In the genomic region with DNA sequence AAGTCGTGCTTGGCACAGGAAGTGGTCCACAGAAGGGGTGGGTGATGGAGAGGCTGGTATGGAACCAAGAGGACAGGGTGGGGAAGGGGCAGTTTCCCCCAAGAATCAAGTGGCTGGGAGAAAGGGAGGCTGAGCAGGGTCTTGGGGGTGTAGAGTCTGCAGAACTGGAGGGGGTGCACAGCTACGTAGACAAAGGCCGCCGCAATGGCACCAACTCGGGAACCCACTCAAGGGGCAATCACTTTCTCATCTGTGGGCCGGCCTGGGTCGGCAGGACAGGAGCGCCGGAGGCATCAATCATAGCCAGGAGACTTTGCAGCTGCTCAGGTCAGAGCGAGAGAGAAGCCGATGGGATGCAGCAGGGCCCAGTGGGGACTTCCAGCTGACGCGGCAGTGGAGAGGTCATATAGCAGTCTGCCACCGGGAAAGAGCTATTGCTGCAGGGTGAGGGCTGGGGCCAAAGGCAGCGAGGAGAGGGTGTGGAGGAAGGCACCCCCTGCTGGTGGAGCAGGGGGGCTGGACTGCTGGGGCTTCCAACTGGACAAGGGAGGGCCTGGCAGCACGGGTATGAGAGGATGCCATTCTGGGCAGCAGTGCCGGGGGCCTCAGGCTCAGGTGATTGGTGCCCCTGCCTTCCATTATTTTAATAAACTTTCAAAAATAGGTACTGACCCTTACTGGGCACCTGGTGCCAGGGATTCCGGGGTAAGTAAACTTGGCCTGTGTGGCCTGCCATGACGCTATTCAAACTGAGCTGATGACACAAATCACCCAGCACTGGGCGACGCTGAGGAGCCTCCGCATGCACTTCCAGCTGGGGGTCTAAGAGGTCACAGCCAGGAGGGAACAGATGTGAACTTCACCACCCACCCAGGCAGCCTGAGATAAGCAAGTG, we compare ENCODE assay signal across 7 cellular contexts. TPM values are rescaled to one million over a fixed set of nuclear protein-coding genes. Genes with fewer than 3 reads are reported as not detected.
DNase-seq lines count a peak whose midpoint lies in the region; ATAC-seq and TF ChIP-seq lines count a peak whose summit lies in the region.

No MANE protein-coding gene starts in this region.

- peak overlapping the region; percentile 90 for H3K18ac ChIP-seq in IMR-90 (ENCODE audit: low read depth, low read length)

- H3K4me1 Mint-ChIP-seq in WTC11, result peaks cover 21% of the 10 kb centered on the region
- H3K4me1 Mint-ChIP-seq in natural killer cell treated with Interleukin-12 subunit alpha and Interleukin-12 subunit beta and Interleukin-15 and Interleukin-18, amount 100 ng/mL, for 72 hours (ENCODE audit: low read depth in 2 of 2), result peaks cover 11 to 17% of the 10 kb centered on the region in 2 donors

- peak; percentile 95 for TF ChIP-seq RAD21 in IMR-90 (IDR thresholded peaks at IDR 0.05; ENCODE audit: low read length)

- no peaks in the 10 kb centered on the region for H3K27me3 Mint-ChIP-seq in WTC11 (ENCODE audit: low read depth)
- H3K27me3 Mint-ChIP-seq in natural killer cell treated with Interleukin-12 subunit alpha and Interleukin-12 subunit beta and Interleukin-15 and Interleukin-18, amount 100 ng/mL, for 72 hours, result no peaks in the 10 kb centered on the region

- ATAC-seq in IMR-90 (ENCODE audit: low read depth), result peak; percentile 66
- ATAC-seq in WTC11, result peak; percentile 84
- ATAC-seq in natural killer cell treated with Interleukin-12 subunit alpha and Interleukin-12 subunit beta and Interleukin-15 and Interleukin-18, amount 100 ng/mL, for 72 hours, result no peak
- no peak for ATAC-seq in GM21390 (IDR thresholded peaks at IDR 0.05; ENCODE audit: unreplicated experiment)

- no TSS peak for BruUV-seq in IMR-90 (replicated peaks; lab: Mats Ljungman, UMichigan)

- peak overlapping the region; percentile 94 for H2AK9ac ChIP-seq in IMR-90 (replicated peaks; ENCODE audit: low read depth, low read length, poor library complexity)

- H3K79me1 ChIP-seq in IMR-90 (ENCODE audit: low read depth in 1 of 2, low read length in 2 of 2), result peaks cover 0 to 65% of the 10 kb centered on the region in 2 experiments; a peak in 2 of 4 replicates

- DNase-seq in ELR (ENCODE audit: low read depth) (peak; percentile 74), IMR-90 (peak; percentile 93), WTC11 (ENCODE audit: low spot score) (peak; percentile 73), esophagus muscularis mucosa (ENCODE audit: extremely low spot score) (no peak), NCI-H146 (lab: John Stamatoyannopoulos, UW) (no peak)
- DNase-seq in natural killer cell treated with Interleukin-12 subunit alpha and Interleukin-12 subunit beta and Interleukin-15 and Interleukin-18, amount 100 ng/mL, for 72 hours (ENCODE audit: low spot score), result no peak

- H3K27ac ChIP-seq in IMR-90 (ENCODE audit: insufficient read depth, low read length) (peak overlapping the region; percentile 95), esophagus muscularis mucosa (replicated peaks in 1 of 4) (peak overlapping the region; percentile 92 to 96 (median 93))

- peak overlapping the region; percentile 89 for H2BK20ac ChIP-seq in IMR-90 (ENCODE audit: low read depth, low read length)

- in situ Hi-C loops in IMR-90 (cut with MboI; ENCODE audit: low sequenced_read_pairs), result loop anchor here (5.0 kb wide), 1 partner anchor 51 kb away; a partner anchor contains a TSS

- WGBS in IMR-90 (ENCODE audit: extremely low coverage in 2 of 2, insufficient read length in 1 of 2), 2 experiments, result 6% methylated on average over 2 of the region's 22 CpGs; no CpG with 5 or more reads in 1 of the 2 experiments
- 50% methylated on average over 19 of the region's 22 CpGs for WGBS in esophagus muscularis mucosa

- H2BK15ac ChIP-seq in IMR-90 (ENCODE audit: low read depth, low read length), result peak overlapping the region; percentile 71; the same call in 1 of the 3 replicates

- H4K91ac ChIP-seq in IMR-90 (ENCODE audit: insufficient read depth, low read depth, low read length), result peak overlapping the region; percentile 92

- H4K20me1 ChIP-seq in IMR-90 (ENCODE audit: insufficient read depth, low read length), result no peaks in the 10 kb centered on the region

- H3K4me2 ChIP-seq in IMR-90 (ENCODE audit: low read depth, low read length), result peak overlapping the region; percentile 38

- H3K9ac ChIP-seq in IMR-90 (ENCODE audit: low read depth, low read length), result peak overlapping the region; percentile 25; the same call in 1 of the 2 replicates

- TF ChIP-seq POLR2A in IMR-90 (IDR thresholded peaks at IDR 0.05; ENCODE audit: low read depth, low read length) (peak; percentile 63), esophagus muscularis mucosa (IDR thresholded peaks at IDR 0.05; ENCODE audit: low read depth) (no peak)

- no peaks in the 10 kb centered on the region for H3K27me3 ChIP-seq in IMR-90 (ENCODE audit: control insufficient read depth, insufficient read depth, low read length)
- H3K27me3 ChIP-seq in esophagus muscularis mucosa, result no peaks in the 10 kb centered on the region

- POLR2A ChIA-PET in IMR-90 (lab: Charles Lee; ENCODE audit: unreplicated experiment) (interaction anchor here (0.6 to 1.3 kb wide), 4 partner anchors 12 to 300 kb away, joined by 3 to 7 read pairs (median 3); no protein-coding TSS in a partner anchor), WTC11 (lab: Charles Lee) (interaction anchor here (1.0 to 1.2 kb wide), 2 partner anchors 12 to 51 kb away, joined by 3 to 4 read pairs; no protein-coding TSS in a partner anchor)

- H3K4me3 ChIP-seq in IMR-90 (ENCODE audit: insufficient read depth, low read depth, low read length), result no peak overlapping the region
- peak overlapping the region in 1 of 4 donors; percentile 10 for H3K4me3 ChIP-seq in esophagus muscularis mucosa

- TF ChIP-seq CTCF in IMR-90 (conservative IDR thresholded peaks at IDR 0.05; ENCODE audit: low read depth, low read length) (peak; percentile 93), WTC11 (IDR thresholded peaks at IDR 0.05) (peak; percentile 46), esophagus muscularis mucosa (IDR thresholded peaks at IDR 0.05) (peak; percentile 87 to 92 (median 88))

- H4K8ac ChIP-seq in IMR-90 (ENCODE audit: low read depth in 2 of 2, low read length in 2 of 2), result peak overlapping the region; percentile 30 to 89

- peaks cover 5% of the 10 kb centered on the region for H3K9me3 Mint-ChIP-seq in WTC11
- no peaks in the 10 kb centered on the region for H3K9me3 Mint-ChIP-seq in natural killer cell treated with Interleukin-12 subunit alpha and Interleukin-12 subunit beta and Interleukin-15 and Interleukin-18, amount 100 ng/mL, for 72 hours

- H3K36me3 ChIP-seq in IMR-90 (ENCODE audit: control insufficient read depth, insufficient read depth, low read length), result 0 out of 2 replicates have a peak, but pooled peaks cover 1% of the 10 kb centered on the region
- H3K36me3 ChIP-seq in esophagus muscularis mucosa, result peaks cover 0 to 27% (median 21%) of the 10 kb centered on the region in 4 donors

- H3K9me3 ChIP-seq in IMR-90 (ENCODE audit: control insufficient read depth, insufficient read depth, low read length), result no peaks in the 10 kb centered on the region
- no peaks in the 10 kb centered on the region for H3K9me3 ChIP-seq in esophagus muscularis mucosa

- no peak overlapping the region for H3K4me3 Mint-ChIP-seq in WTC11
- peak overlapping the region; percentile 55 for H3K4me3 Mint-ChIP-seq in natural killer cell treated with Interleukin-12 subunit alpha and Interleukin-12 subunit beta and Interleukin-15 and Interleukin-18, amount 100 ng/mL, for 72 hours

- H3K4ac ChIP-seq in IMR-90 (ENCODE audit: low read depth, low read length), result peak overlapping the region; percentile 95

- H3K36me3 Mint-ChIP-seq in WTC11, result peaks cover 9% of the 10 kb centered on the region
- peaks cover 1% of the 10 kb centered on the region for H3K36me3 Mint-ChIP-seq in natural killer cell treated with Interleukin-12 subunit alpha and Interleukin-12 subunit beta and Interleukin-15 and Interleukin-18, amount 100 ng/mL, for 72 hours

- H3K56ac ChIP-seq in IMR-90 (ENCODE audit: extremely low read depth, insufficient read depth, low read length), result peak overlapping the region; percentile 19; the same call in 1 of the 2 replicates

- H3K9me1 ChIP-seq in IMR-90 (ENCODE audit: insufficient read depth, low read length), result peaks cover 43% of the 10 kb centered on the region

- peak overlapping the region; percentile 84 for H3K23ac ChIP-seq in IMR-90 (ENCODE audit: low read depth, low read length)

- H2BK120ac ChIP-seq in IMR-90 (ENCODE audit: low read depth, low read length), result peak overlapping the region; percentile 96

- peak overlapping the region; percentile 90 for H3K14ac ChIP-seq in IMR-90 (replicated peaks; ENCODE audit: low read depth, low read length)

- no peak for TF ChIP-seq EP300 in esophagus muscularis mucosa (IDR thresholded peaks at IDR 0.05)

- intact Hi-C loops in IMR-90 (cut with micrococcal nuclease) (loop anchor here (1.0 to 2.0 kb wide), 3 partner anchors 32 to 53 kb away; no protein-coding TSS in a partner anchor), esophagus muscularis mucosa (cut with DNase I) (loop anchor here (1.0 kb wide), 1 partner anchor 58 kb away; no protein-coding TSS in a partner anchor)

- H3K4me1 ChIP-seq in IMR-90 (ENCODE audit: control insufficient read depth, insufficient read depth, low read length) (peaks cover 58% of the 10 kb centered on the region), esophagus muscularis mucosa (peaks cover 29 to 65% (median 58%) of the 10 kb centered on the region in 4 donors)

- H2AFZ ChIP-seq in IMR-90 (replicated peaks; ENCODE audit: low read length, poor library complexity), result peak overlapping the region; percentile 69

- peak overlapping the region; percentile 49; the same call in 1 of the 2 replicates for H3K27ac Mint-ChIP-seq in WTC11
- H3K27ac Mint-ChIP-seq in natural killer cell treated with Interleukin-12 subunit alpha and Interleukin-12 subunit beta and Interleukin-15 and Interleukin-18, amount 100 ng/mL, for 72 hours, result peak overlapping the region; percentile 71 to 80

- H2BK5ac ChIP-seq in IMR-90 (ENCODE audit: low read depth, low read length, poor library complexity, severe bottlenecking), result peak overlapping the region; percentile 94

- CTCF ChIA-PET in IMR-90 (lab: Yijun Ruan, JAX) (interaction anchor here (0.6 to 2.3 kb wide), 12 partner anchors 8 to 185 kb away, joined by 3 to 12 read pairs (median 3); no protein-coding TSS in a partner anchor), WTC11 (lab: Charles Lee) (interaction anchor here (0.6 to 3.0 kb wide), 29 partner anchors 8 to 85 kb away, joined by 3 to 91 read pairs (median 5); a partner anchor contains a TSS)

- peak overlapping the region; percentile 96 for H2AK5ac ChIP-seq in IMR-90 (ENCODE audit: low read depth, low read length)

- dilution Hi-C loops in IMR-90 (cut with HindIII; ENCODE audit: low sequenced_read_pairs, unreplicated experiment), result no loop called here

- peak overlapping the region; percentile 86 for H4K5ac ChIP-seq in IMR-90 (ENCODE audit: low read depth, low read length)

RNA-seq across cellular contexts. Expression of a gene that starts 52.5 kb away (rescaled TPM):
- total RNA-seq in IMR-90 (2012; rRNA removed) (8.9 and 9.1 TPM in 2 replicates), WTC11 (2021) (28.3 to 34.9 TPM (median 31.2 TPM) in 3 replicates), esophagus muscularis mucosa (100 to 1,000 TPM in 2 of 4 donors, 10 to 100 TPM in 2; 74.9 to 238 (median 130) TPM)
- 86.2 and 108 TPM in 2 replicates for polyA plus RNA-seq in IMR-90 (2012; rRNA removed)
- 69.9 and 88.4 TPM in 2 replicates for polyA plus RNA-seq in IMR-90 (2012; cell fraction: cytosol; rRNA removed)
- 148 and 251 TPM in 2 replicates for polyA plus RNA-seq in IMR-90 (2012; cell fraction: nucleus; rRNA removed; ENCODE audit: low replicate concordance)
- total RNA-seq in natural killer cell treated with Interleukin-12 subunit alpha and Interleukin-12 subunit beta and Interleukin-15 and Interleukin-18, amount 100 ng/mL, for 72 hours, result 1 to 10 TPM in 1 of 2 donors, under 1 TPM in 1; 0.70 to 1.5 TPM

Comparison
In these comparisons a context has a peak if more than half of its experiments do, and no peak if none do; other contexts are left out.
1. DNase-seq: peak in ELR (single experiment), IMR-90 (single experiment) and WTC11 (single experiment); none in esophagus muscularis mucosa (single experiment), natural killer cell treated with Interleukin-12 subunit alpha and Interleukin-12 subunit beta and Interleukin-15 and Interleukin-18, amount 100 ng/mL, for 72 hours (single experiment) and NCI-H146 (single experiment).
2. ATAC-seq: peak in IMR-90 (single experiment) and WTC11 (single experiment); none in natural killer cell treated with Interleukin-12 subunit alpha and Interleukin-12 subunit beta and Interleukin-15 and Interleukin-18, amount 100 ng/mL, for 72 hours (0 of 2) and GM21390 (single experiment).
3. Peak in every context shown above with its lines, with median percentiles within 50 percentile points of each other: CTCF ChIP-seq.